Comparison of ENCODE assay signal across 8 cellular contexts in genomic region chr3:87227104-87227834, GRCh38. TPM values are rescaled to one million over a fixed set of nuclear protein-coding genes. Genes with fewer than 3 reads are reported as not detected.
DNase-seq lines count a peak whose midpoint lies in the region; ATAC-seq and TF ChIP-seq lines count a peak whose summit lies in the region.

Gene CHMP2B, plus strand, starts transcription at chr3:87227309. Its CDS starts 214 bp downstream, at chr3:87227523.

- TF ChIP-seq CTCF in AG04450 (IDR thresholded peaks at IDR 0.05; ENCODE audit: low read depth, low read length) (no peak), VCaP (conservative IDR thresholded peaks at IDR 0.05) (no peak)

- POLR2A ChIA-PET in AG04450 (lab: Yijun Ruan, JAX) = interaction anchor here (1.0 kb wide), 1 partner anchor 20 kb away, joined by 4 read pairs; no protein-coding TSS in a partner anchor

- peaks cover 3% of the 10 kb centered on the region for H3K36me3 ChIP-seq in skeletal muscle satellite cell (ENCODE audit: insufficient read depth, low read length)

- peak within 1 kb of the TSS; percentile 82 for H3K4me2 ChIP-seq in skeletal muscle satellite cell (ENCODE audit: low read length)

- H3K27me3 ChIP-seq in AG04450 (ENCODE audit: control insufficient read depth, insufficient read depth, low read length) (peaks cover 2% of the 10 kb centered on the region), skeletal muscle satellite cell (ENCODE audit: control insufficient read depth, insufficient read depth, low read length) (no peaks in the 10 kb centered on the region)

- H3K9me3 ChIP-seq in AG04450 (ENCODE audit: control insufficient read depth, insufficient read depth, low read length) = peaks cover 2% of the 10 kb centered on the region; the same call in 1 of the 2 replicates
- no peaks in the 10 kb centered on the region for H3K9me3 ChIP-seq in iPS-18c (ENCODE audit: control insufficient read depth, insufficient read depth, low read length)
- no peaks in the 10 kb centered on the region for H3K9me3 ChIP-seq in skeletal muscle satellite cell (replicated peaks; ENCODE audit: low read length)

- in situ Hi-C loops in T47D (cut with HindIII; ENCODE audit: low pct_unique_long_range_greater_than_20kb, low sequenced_read_pairs) = no loop called here

- H3K4me3 ChIP-seq in AG04450 (ENCODE audit: low read depth, low read length) (peak within 1 kb of the TSS; percentile 76), iPS-18c (ENCODE audit: insufficient read depth, low read depth, low read length) (peak within 1 kb of the TSS; percentile 83), skeletal muscle satellite cell (ENCODE audit: low read length) (peak within 1 kb of the TSS; percentile 84)

- peak within 1 kb of the TSS; percentile 98 for H3K9ac ChIP-seq in skeletal muscle satellite cell (ENCODE audit: low read depth, low read length)

- peak; percentile 98 for ATAC-seq in GM18907 (IDR thresholded peaks at IDR 0.05; ENCODE audit: unreplicated experiment)
- peak; percentile 95 for ATAC-seq in HG03139 (IDR thresholded peaks at IDR 0.05; ENCODE audit: unreplicated experiment)

- peak; percentile 79 for DNase-seq in AG04450 (ENCODE audit: low read depth, low spot score)
- peak; percentile 35 for DNase-seq in NCI-H2196 treated with DMSO at 0.1 percent for 48 hours (lab: John Stamatoyannopoulos, UW; ENCODE audit: unreplicated experiment)
- peak; percentile 77 to 93 for DNase-seq in T47D (ENCODE audit: low read depth in 1 of 2, low spot score in 1 of 2)

- H3K27ac ChIP-seq in AG04450 (ENCODE audit: low read depth, low read length) = peak within 1 kb of the TSS; percentile 84
- H3K27ac ChIP-seq in VCaP = peak within 1 kb of the TSS; percentile 89

- peaks cover 17% of the 10 kb centered on the region for H3K4me1 ChIP-seq in skeletal muscle satellite cell (ENCODE audit: control insufficient read depth, insufficient read depth, low read length)

- CTCF ChIA-PET in AG04450 (lab: Charles Lee) = interaction anchor here (1.0 to 2.7 kb wide), 2 partner anchors 21 to 33 kb away, joined by 3 to 13 read pairs; no protein-coding TSS in a partner anchor

RNA-seq across cellular contexts. Expression of gene CHMP2B, which starts in this region (rescaled TPM):
- 19.3 and 28.4 TPM in 2 replicates for polyA plus RNA-seq in AG04450 (2011; rRNA removed)
- polyA minus RNA-seq in AG04450 (2011; rRNA and poly(A)+ RNA removed) = 4.7 and 8.3 TPM in 2 replicates
- 27.3 and 30.7 TPM in 2 replicates for total RNA-seq in skeletal muscle satellite cell (2012; rRNA removed)

Comparison
In these comparisons a context has a peak if more than half of its experiments do, and no peak if none do; other contexts are left out.
1. Peak in every context shown above with its lines: DNase-seq, ATAC-seq, H3K4me3 ChIP-seq and H3K27ac ChIP-seq.
2. DNase-seq: peak in every context shown above with its lines; median percentile 85 in T47D; 79 in AG04450; 35 in NCI-H2196 treated with DMSO at 0.1 percent for 48 hours.